Comparison of ENCODE assay signal across 8 cellular contexts in the genomic region with DNA sequence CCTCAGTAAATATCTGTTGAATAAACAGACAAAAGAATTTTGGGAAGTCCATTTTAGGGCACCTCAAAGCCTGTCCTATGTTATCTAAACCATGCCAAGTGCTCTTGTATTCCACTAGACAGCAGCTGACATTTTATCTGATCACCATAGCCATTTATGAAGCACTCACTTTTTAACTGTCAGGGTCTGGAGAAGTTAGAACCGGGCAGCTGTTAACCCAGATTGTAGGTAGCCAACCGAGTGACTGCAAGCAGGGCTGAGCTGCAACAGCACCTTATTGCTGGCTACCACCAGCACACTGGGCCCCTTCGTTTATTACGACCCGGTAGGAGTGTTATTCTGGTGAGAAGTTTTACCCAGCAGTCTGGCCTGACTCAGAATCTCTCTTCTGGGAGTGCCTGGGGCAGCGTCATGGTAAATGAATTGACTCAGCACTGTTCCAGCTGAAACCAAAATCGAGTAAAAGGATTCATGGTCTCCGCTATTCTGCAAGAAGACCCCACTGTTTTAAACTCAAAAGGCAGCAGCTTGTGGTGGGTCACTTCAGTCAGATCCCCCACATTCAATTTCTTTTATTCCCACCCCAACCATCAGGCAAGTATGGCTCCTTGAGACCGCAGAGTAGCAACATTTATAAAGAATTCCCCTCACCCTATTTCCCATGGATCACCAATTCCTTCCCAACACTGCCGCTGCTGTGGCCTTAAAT. TPM values are rescaled to one million over a fixed set of nuclear protein-coding genes. Genes with fewer than 3 reads are reported as not detected.
A peak's percentile ranks its signal among the peaks of the same experiment; 100 is the strongest.
DNase-seq lines count a peak whose midpoint lies in the region; ATAC-seq and TF ChIP-seq lines count a peak whose summit lies in the region.

No MANE protein-coding gene starts in this region.

- intact Hi-C loops in heart right ventricle (cut with DNase I) = loop anchor here in 1 of 10 donors (10.0 kb wide), 1 partner anchor 354 kb away; no protein-coding TSS in a partner anchor
- intact Hi-C loops in left cardiac atrium (cut with DNase I) = no loop called here
- intact Hi-C loops in activated T-helper 1 cell treated with anti-CD3 and anti-CD28 coated beads, Interleukin-12 subunit alpha, Interleukin-12 subunit beta, Interleukin-2, Interleukin-4 antibody, amounts not matched to agents 30 ng/mL and 10 ng/mL and 1 ng/mL, durations not matched to agents 14 hours and 24 hours and 36 hours (cut with micrococcal nuclease) = loop anchor here (1.0 to 10.0 kb wide), 8 partner anchors 228 to 924 kb away; partner anchors contain the start of genes DDX27, SLC9A8 and STAU1

- no peak for ATAC-seq in heart right ventricle
- ATAC-seq in left cardiac atrium = no peak
- no peak for ATAC-seq in HG02623 (IDR thresholded peaks at IDR 0.05; ENCODE audit: unreplicated experiment)
- ATAC-seq in HG03095 (IDR thresholded peaks at IDR 0.05; ENCODE audit: unreplicated experiment) = no peak

- peak overlapping the region; percentile 87 for H3K27ac Mint-ChIP-seq in activated T-helper 1 cell treated with anti-CD3 and anti-CD28 coated beads, Interleukin-12 subunit alpha, Interleukin-12 subunit beta, Interleukin-2, Interleukin-4 antibody, amounts not matched to agents 30 ng/mL and 10 ng/mL and 1 ng/mL, durations not matched to agents 14 hours and 24 hours and 36 hours

- peak overlapping the region; percentile 100 for H3K4me3 Mint-ChIP-seq in activated T-helper 1 cell treated with anti-CD3 and anti-CD28 coated beads, Interleukin-12 subunit alpha, Interleukin-12 subunit beta, Interleukin-2, Interleukin-4 antibody, amounts not matched to agents 30 ng/mL and 10 ng/mL and 1 ng/mL, durations not matched to agents 14 hours and 24 hours and 36 hours

- peaks cover 19% of the 10 kb centered on the region for H3K36me3 Mint-ChIP-seq in activated T-helper 1 cell treated with anti-CD3 and anti-CD28 coated beads, Interleukin-12 subunit alpha, Interleukin-12 subunit beta, Interleukin-2, Interleukin-4 antibody, amounts not matched to agents 30 ng/mL and 10 ng/mL and 1 ng/mL, durations not matched to agents 14 hours and 24 hours and 36 hours (ENCODE audit: low read depth)

- WGBS in heart right ventricle, 2 donors = 45 to 47% methylated on average over 10 of the region's 10 CpGs

- no peaks in the 10 kb centered on the region for H3K9me3 ChIP-seq in heart right ventricle
- H3K9me3 ChIP-seq in iPS-15b (ENCODE audit: control insufficient read depth, insufficient read depth, low read length) = no peaks in the 10 kb centered on the region

- peak overlapping the region; percentile 73 to 99 (median 97) for H3K4me3 ChIP-seq in heart right ventricle
- H3K4me3 ChIP-seq in iPS-15b (ENCODE audit: low read depth, low read length) = peak overlapping the region; percentile 95

- peaks cover 79% of the 10 kb centered on the region for H3K4me1 Mint-ChIP-seq in activated T-helper 1 cell treated with anti-CD3 and anti-CD28 coated beads, Interleukin-12 subunit alpha, Interleukin-12 subunit beta, Interleukin-2, Interleukin-4 antibody, amounts not matched to agents 30 ng/mL and 10 ng/mL and 1 ng/mL, durations not matched to agents 14 hours and 24 hours and 36 hours (ENCODE audit: low read depth)

- no peaks in the 10 kb centered on the region for H3K9me3 Mint-ChIP-seq in activated T-helper 1 cell treated with anti-CD3 and anti-CD28 coated beads, Interleukin-12 subunit alpha, Interleukin-12 subunit beta, Interleukin-2, Interleukin-4 antibody, amounts not matched to agents 30 ng/mL and 10 ng/mL and 1 ng/mL, durations not matched to agents 14 hours and 24 hours and 36 hours

- no peak for TF ChIP-seq CTCF in heart right ventricle (IDR thresholded peaks at IDR 0.05)

- peaks cover 0 to 13% (median 0%) of the 10 kb centered on the region in 9 donors for H3K36me3 ChIP-seq in heart right ventricle
- no peaks in the 10 kb centered on the region for H3K36me3 ChIP-seq in iPS-15b (ENCODE audit: control insufficient read depth, insufficient read depth, low read length)

- H3K4me1 ChIP-seq in heart right ventricle = peaks cover 27 to 87% (median 80%) of the 10 kb centered on the region in 9 donors
- H3K4me1 ChIP-seq in iPS-15b (ENCODE audit: control insufficient read depth, insufficient read depth, low read length) = peaks cover 24% of the 10 kb centered on the region

- DNase-seq in heart right ventricle (no peak), left cardiac atrium (no peak), D341Med (ENCODE audit: low spot score) (no peak)
- DNase-seq in activated T-helper 1 cell treated with anti-CD3 and anti-CD28 coated beads, Interleukin-12 subunit alpha, Interleukin-12 subunit beta, Interleukin-2, Interleukin-4 antibody, amounts not matched to agents 30 ng/mL and 10 ng/mL and 1 ng/mL, durations not matched to agents 14 hours and 24 hours and 36 hours (ENCODE audit: low spot score) = peak; percentile 14
- peak; percentile 68 for DNase-seq in stimulated activated CD4-positive, alpha-beta T cell treated with anti-CD3 and anti-CD28 coated beads, Interleukin-4, amount 100 ng/mL, for 24 hours

- H3K27ac ChIP-seq in heart right ventricle = peak overlapping the region in 9 of 10 donors; percentile 46 to 100 (median 98)

- H3K27me3 Mint-ChIP-seq in activated T-helper 1 cell treated with anti-CD3 and anti-CD28 coated beads, Interleukin-12 subunit alpha, Interleukin-12 subunit beta, Interleukin-2, Interleukin-4 antibody, amounts not matched to agents 30 ng/mL and 10 ng/mL and 1 ng/mL, durations not matched to agents 14 hours and 24 hours and 36 hours (ENCODE audit: insufficient read depth) = no peaks in the 10 kb centered on the region

- H3K9ac ChIP-seq in iPS-15b (ENCODE audit: low read depth, low read length) = no peak overlapping the region

- H3K27me3 ChIP-seq in heart right ventricle (no peaks in the 10 kb centered on the region), iPS-15b (ENCODE audit: control insufficient read depth, insufficient read depth, low read length) (no peaks in the 10 kb centered on the region)

RNA-seq across cellular contexts. Expression of gene UBE2V1, which starts 1.7 kb away (rescaled TPM):
- total RNA-seq in heart right ventricle (100 to 1,000 TPM in 2 of 10 donors, 10 to 100 TPM in 8; 72.6 to 113 (median 90.2) TPM), left cardiac atrium (100 to 1,000 TPM in 1 of 2 donors, 10 to 100 TPM in 1; 77.4 to 109 TPM)
- 10 to 100 TPM; 61.9 to 80.0 TPM for polyA plus RNA-seq in heart right ventricle
- total RNA-seq in activated T-helper 1 cell treated with anti-CD3 and anti-CD28 coated beads, Interleukin-12 subunit alpha, Interleukin-12 subunit beta, Interleukin-2, Interleukin-4 antibody, amounts not matched to agents 30 ng/mL and 10 ng/mL and 1 ng/mL, durations not matched to agents 14 hours and 24 hours and 36 hours = 166 and 170 TPM in 2 replicates

RNA-seq across cellular contexts. Expression of gene PEDS1, which starts 42.2 kb away (rescaled TPM):
- total RNA-seq in heart right ventricle = 10 to 100 TPM; 12.2 to 36.2 (median 19.4) TPM
- polyA plus RNA-seq in heart right ventricle = 10 to 100 TPM; 31.1 to 40.2 TPM
- 10 to 100 TPM; 17.7 to 21.8 TPM for total RNA-seq in left cardiac atrium
- total RNA-seq in activated T-helper 1 cell treated with anti-CD3 and anti-CD28 coated beads, Interleukin-12 subunit alpha, Interleukin-12 subunit beta, Interleukin-2, Interleukin-4 antibody, amounts not matched to agents 30 ng/mL and 10 ng/mL and 1 ng/mL, durations not matched to agents 14 hours and 24 hours and 36 hours = 30.7 and 33.4 TPM in 2 replicates

Comparison
In these comparisons a context has a peak if more than half of its experiments do, and no peak if none do; other contexts are left out.
1. DNase-seq: peak in activated T-helper 1 cell treated with anti-CD3 and anti-CD28 coated beads, Interleukin-12 subunit alpha, Interleukin-12 subunit beta, Interleukin-2, Interleukin-4 antibody, amounts not matched to agents 30 ng/mL and 10 ng/mL and 1 ng/mL, durations not matched to agents 14 hours and 24 hours and 36 hours (single experiment) and stimulated activated CD4-positive, alpha-beta T cell treated with anti-CD3 and anti-CD28 coated beads, Interleukin-4, amount 100 ng/mL, for 24 hours (single experiment); none in heart right ventricle (0 of 2), left cardiac atrium (single experiment) and D341Med (single experiment).